In the genomic region with DNA sequence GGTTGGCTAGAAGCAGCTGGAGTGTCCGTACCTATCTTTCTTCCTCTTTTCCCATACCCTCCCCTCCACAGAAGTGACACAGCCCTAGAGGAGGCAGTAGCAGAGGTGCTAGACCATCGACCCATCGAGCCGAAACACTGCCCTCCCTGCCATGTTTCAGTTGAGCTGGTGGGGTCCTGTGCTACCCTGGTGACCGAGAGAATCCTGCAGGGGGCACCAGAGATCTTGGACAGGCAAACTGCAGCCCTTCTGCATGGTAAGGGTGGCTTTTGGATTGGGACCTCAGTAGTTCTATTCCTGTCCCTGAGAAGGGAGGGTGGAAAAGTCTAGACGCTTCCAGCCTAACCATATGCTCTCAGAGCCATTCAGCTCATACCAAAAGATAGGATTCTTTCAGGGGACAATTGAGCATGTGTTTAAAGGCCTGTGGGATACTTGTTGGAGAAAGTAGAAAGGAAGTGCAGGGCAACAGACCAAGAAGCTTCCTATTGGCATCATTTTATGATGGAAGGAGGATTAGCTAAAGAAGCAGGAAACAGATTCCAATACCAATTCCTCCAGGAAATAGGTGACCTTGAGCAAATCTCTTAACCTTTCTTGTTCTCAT, we compare ENCODE assay signal across 8 cellular contexts. TPM values are rescaled to one million over a fixed set of nuclear protein-coding genes. Genes with fewer than 3 reads are reported as not detected.
DNase-seq lines count a peak whose midpoint lies in the region; ATAC-seq and TF ChIP-seq lines count a peak whose summit lies in the region.

No MANE protein-coding gene starts in this region.

- intact Hi-C loops in left ventricle myocardium superior (cut with micrococcal nuclease) = no loop called here

- H3K27ac Mint-ChIP-seq in T-cell = peak overlapping the region; percentile 31 to 36

- H3K9me3 ChIP-seq in adipocyte (ENCODE audit: control insufficient read depth, low read length) = no peaks in the 10 kb centered on the region

- no peak overlapping the region for H3K9ac ChIP-seq in adipocyte (ENCODE audit: low read length)

- DNase-seq in GM03348 (ENCODE audit: low spot score) (peak; percentile 82), NB4 (ENCODE audit: low read depth) (peak; percentile 83), T-cell (peak; percentile 72 to 90 (median 85)), adipocyte (ENCODE audit: low read depth) (peak; percentile 78), left ventricle myocardium superior (peak; percentile 82), renal cortical epithelial cell (ENCODE audit: low read depth) (peak; percentile 65), mesenteric fat pad (ENCODE audit: low spot score) (no peak)

- no peak overlapping the region for H3K4me3 ChIP-seq in NB4 (ENCODE audit: low read depth, low read length)
- no peak overlapping the region for H3K4me3 ChIP-seq in adipocyte (ENCODE audit: low read length)

- TF ChIP-seq POLR2A in NB4 (IDR thresholded peaks at IDR 0.05; ENCODE audit: extremely low read depth, insufficient read length) = no peak

- no peaks in the 10 kb centered on the region for H3K4me1 ChIP-seq in adipocyte (ENCODE audit: control insufficient read depth, insufficient read depth, low read length)

- no peaks in the 10 kb centered on the region for H3K27me3 ChIP-seq in adipocyte (replicated peaks; ENCODE audit: control insufficient read depth, insufficient read depth, low read length)

- ATAC-seq in T-cell (replicated peaks in 1 of 4) (peak; percentile 99 to 100 (median 100)), left ventricle myocardium superior (peak; percentile 79), GM18511 (IDR thresholded peaks at IDR 0.05; ENCODE audit: unreplicated experiment) (no peak)

- CTCF ChIA-PET in T-cell (lab: Charles Lee) = interaction anchor here (0.6 to 2.7 kb wide), 31 partner anchors 9 to 1123 kb away, joined by 3 to 23 read pairs (median 4); a partner anchor contains a TSS

- peak overlapping the region in 2 of 3 donors; percentile 23 to 43 for H3K4me3 Mint-ChIP-seq in T-cell

- H3K36me3 Mint-ChIP-seq in T-cell = peaks cover 34% of the 10 kb centered on the region

- POLR2A ChIA-PET in T-cell (lab: Charles Lee) = interaction anchor here (0.6 to 1.0 kb wide), 3 partner anchors 31 to 1134 kb away, joined by 4 to 6 read pairs (median 4); no protein-coding TSS in a partner anchor

- H3K9me3 Mint-ChIP-seq in T-cell = no peaks in the 10 kb centered on the region

- H3K36me3 ChIP-seq in adipocyte (ENCODE audit: control insufficient read depth, insufficient read depth, low read length, severe bottlenecking) = peaks cover 39% of the 10 kb centered on the region

- H3K4me1 Mint-ChIP-seq in T-cell = peaks cover 6 to 16% (median 8%) of the 10 kb centered on the region in 3 donors

- H3K27me3 Mint-ChIP-seq in T-cell = no peaks in the 10 kb centered on the region

- peak; percentile 86 for TF ChIP-seq CTCF in NB4 (IDR thresholded peaks at IDR 0.05; ENCODE audit: low read depth, low read length)

RNA-seq across cellular contexts. Expression of a gene that starts 11.7 kb away (rescaled TPM):
- total RNA-seq in T-cell = 1 to 10 TPM in 3 of 5 donors, under 1 TPM in 2; 0.54 to 2.6 (median 2.2) TPM
- 0.32 TPM for total RNA-seq in left ventricle myocardium superior
- 0.40 TPM in 1 of 2 replicates, not detected in the other for total RNA-seq in renal cortical epithelial cell
- not detected for total RNA-seq in mesenteric fat pad

RNA-seq across cellular contexts. Expression of a gene that starts 16.4 kb away (rescaled TPM):
- 10 to 100 TPM; 15.3 to 31.3 (median 24.9) TPM for total RNA-seq in T-cell
- total RNA-seq in left ventricle myocardium superior = 43.6 TPM
- 12.5 and 21.6 TPM in 2 replicates for total RNA-seq in renal cortical epithelial cell
- 14.4 TPM for total RNA-seq in mesenteric fat pad

RNA-seq across cellular contexts. Expression of a gene that starts 17.9 kb away (rescaled TPM):
- 10 to 100 TPM; 15.3 to 26.8 (median 19.0) TPM for total RNA-seq in T-cell
- 40.6 TPM for total RNA-seq in left ventricle myocardium superior
- 35.4 and 47.7 TPM in 2 replicates for total RNA-seq in renal cortical epithelial cell
- 18.6 TPM for total RNA-seq in mesenteric fat pad

RNA-seq across cellular contexts. Expression of a gene that starts 22.9 kb away (rescaled TPM):
- total RNA-seq in T-cell = 1 to 10 TPM in 4 of 5 donors, under 1 TPM in 1; 0.61 to 4.8 (median 3.3) TPM
- total RNA-seq in left ventricle myocardium superior = 7.3 TPM
- total RNA-seq in renal cortical epithelial cell = 0.52 and 1.1 TPM in 2 replicates
- 5.4 TPM for total RNA-seq in mesenteric fat pad

RNA-seq across cellular contexts. Expression of a gene that starts 34.8 kb away (rescaled TPM):
- total RNA-seq in T-cell (100 to 1,000 TPM; 419 to 475 (median 450) TPM), left ventricle myocardium superior (27.2 TPM), renal cortical epithelial cell (80.7 and 134 TPM in 2 replicates), mesenteric fat pad (97.4 TPM)
